In genomic region chr17:1074886-1075665, GRCh38 we compare ENCODE assay signal across 17 cellular contexts.
DNase-seq lines count a peak whose midpoint lies in the region; ATAC-seq and TF ChIP-seq lines count a peak whose summit lies in the region.
"Had no signal": no experiment of that assay in that cellular context is flagged by ENCODE, and none has a peak within 500 bp of the region (broad histone marks: within the 10 kb centered on the region; RNA-seq: fewer than 3 reads in every experiment).

No MANE protein-coding gene starts in this region.

- no peak for TF ChIP-seq CTCF in glutamatergic neuron (IDR thresholded peaks at IDR 0.05; ENCODE audit: partially characterized antibody, unreplicated experiment)

- peaks cover 0 to 2% of the 10 kb centered on the region in 2 donors for H3K36me3 ChIP-seq in aorta (ENCODE audit: control insufficient read depth in 1 of 2, insufficient read depth in 2 of 2, low read length in 1 of 2)

- peaks cover 10% of the 10 kb centered on the region for H3K9me3 Mint-ChIP-seq in glutamatergic neuron (ENCODE audit: unreplicated experiment)
- H3K9me3 Mint-ChIP-seq: memory B cell, nephron had no signal

- H3K36me3 Mint-ChIP-seq in glutamatergic neuron (ENCODE audit: unreplicated experiment) = no peaks in the 10 kb centered on the region

- peak; percentile 63 for DNase-seq in NCI-H748 (lab: John Stamatoyannopoulos, UW; ENCODE audit: unreplicated experiment)
- DNase-seq in NCI-H748 treated with DMSO at 0.1 percent for 48 hours (lab: John Stamatoyannopoulos, UW) = no peak
- no peak for DNase-seq in left colon
- DNase-seq in aorta = peak; percentile 23 to 60
- DNase-seq in cortex of kidney (lab: John Stamatoyannopoulos, UW) = no peak
- no peak for DNase-seq in glutamatergic neuron
- DNase-seq in activated CD8-positive, alpha-beta memory T cell treated with anti-CD3 and anti-CD28 coated beads for 24 hours = no peak
- DNase-seq: Caco-2, cerebellar nuclear complex, foreskin melanocyte, GOT3, Karpas-422, NCI-H526 treated with DMSO at 0.1 percent for 48 hours, stomach had no signal

- no peaks in the 10 kb centered on the region for H3K4me1 ChIP-seq in aorta (ENCODE audit: control insufficient read depth in 1 of 2, insufficient read depth in 2 of 2, low read length in 2 of 2)
- H3K4me1 ChIP-seq: Caco-2 had no signal

- ATAC-seq in left colon = peak; percentile 53
- ATAC-seq in aorta (ENCODE audit: low FRiP score) = no peak

- H3K27me3 Mint-ChIP-seq in glutamatergic neuron (ENCODE audit: unreplicated experiment) = peaks cover 13% of the 10 kb centered on the region
- H3K27me3 Mint-ChIP-seq: memory B cell had no signal

- H3K9me3 ChIP-seq in aorta (ENCODE audit: control insufficient read depth, low read length) = no peaks in the 10 kb centered on the region
- H3K9me3 ChIP-seq: Caco-2, stomach had no signal

- intact Hi-C loops in left colon (cut with DNase I, micrococcal nuclease) = no loop called here
- intact Hi-C loops in aorta (cut with DNase I) = no loop called here

- peak overlapping the region; percentile 65 for H3K27ac ChIP-seq in cingulate gyrus (ENCODE audit: low read depth, low read length)
- no peak overlapping the region for H3K27ac ChIP-seq in aorta (ENCODE audit: low read depth in 1 of 2, low read length in 2 of 2)
- H3K27ac ChIP-seq: stomach had no signal

- 86 to 87% methylated on average over 20 of the region's 20 CpGs for WGBS in aorta, 2 donors

- H3K4me3 ChIP-seq in aorta (ENCODE audit: low read length in 2 of 2) = no peak overlapping the region
- H3K4me3 ChIP-seq: stomach had no signal

- no peaks in the 10 kb centered on the region for H3K27me3 ChIP-seq in aorta (ENCODE audit: control insufficient read depth in 1 of 2, insufficient read depth in 2 of 2, low read length in 1 of 2)
- H3K27me3 ChIP-seq: stomach had no signal

- no peak overlapping the region for H3K4me3 Mint-ChIP-seq in glutamatergic neuron (ENCODE audit: unreplicated experiment)
- H3K4me3 Mint-ChIP-seq: memory B cell, nephron had no signal

- no peak overlapping the region for H3K27ac Mint-ChIP-seq in glutamatergic neuron (ENCODE audit: unreplicated experiment)
- H3K27ac Mint-ChIP-seq: memory B cell had no signal

- peaks cover 20% of the 10 kb centered on the region for H3K4me1 Mint-ChIP-seq in glutamatergic neuron (ENCODE audit: low read depth, unreplicated experiment)
- H3K4me1 Mint-ChIP-seq: memory B cell had no signal

Comparison
In these comparisons a context has a peak if more than half of its experiments do, and no peak if none do; other contexts are left out.
1. DNase-seq: peak in NCI-H748 (single experiment) and aorta (2 of 2); none in NCI-H748 treated with DMSO at 0.1 percent for 48 hours (single experiment), left colon (0 of 2), cortex of kidney (single experiment), glutamatergic neuron (single experiment) and activated CD8-positive, alpha-beta memory T cell treated with anti-CD3 and anti-CD28 coated beads for 24 hours (single experiment).